Comparison of ENCODE assay signal across 8 cellular contexts in genomic region chr10:133378251-133379096, GRCh38. TPM values are rescaled to one million over a fixed set of nuclear protein-coding genes. Genes with fewer than 3 reads are reported as not detected.
A peak's percentile ranks its signal among the peaks of the same experiment; 100 is the strongest.
DNase-seq lines count a peak whose midpoint lies in the region; ATAC-seq, FAIRE-seq and TF ChIP-seq lines count a peak whose summit lies in the region.

No MANE protein-coding gene starts in this region.

- peak; percentile 35 for ATAC-seq in HG03439 (IDR thresholded peaks at IDR 0.05; ENCODE audit: unreplicated experiment)
- peak; percentile 86 for ATAC-seq in left cardiac atrium
- peak; percentile 78 to 83 (median 82) for ATAC-seq in pancreas

- H3K4me2 ChIP-seq in BLaER1 treated with 17β-estradiol and CSF1 and Interleukin-3, amounts not matched to agents 10 nM and 100 nM: peak overlapping the region; percentile 93 to 100 (median 96)

- H3K36me3 ChIP-seq in BLaER1 treated with 17β-estradiol and CSF1 and Interleukin-3, amounts not matched to agents 10 nM and 100 nM: 0 out of 22 replicates have a peak, but pooled peaks cover 0 to 6% (median 0%) of the 10 kb centered on the region in 11 experiments
- H3K36me3 ChIP-seq in SK-N-MC (ENCODE audit: insufficient read depth, low read length) (no peaks in the 10 kb centered on the region), pancreas (no peaks in the 10 kb centered on the region)

- peaks cover 0 to 9% (median 0%) of the 10 kb centered on the region in 11 experiments; a peak in 3 of 22 replicates for H4K20me1 ChIP-seq in BLaER1 treated with 17β-estradiol and CSF1 and Interleukin-3, amounts not matched to agents 10 nM and 100 nM

- DNase-seq in GM19239 (ENCODE audit: insufficient read length, low spot score) (peak; percentile 64), SK-N-MC (ENCODE audit: low read depth, low spot score) (no peak), left cardiac atrium (peak; percentile 74), pancreas (peak in 5 of 6 donors; percentile 62 to 83 (median 68)), COLO829 (ENCODE audit: low spot score) (no peak)

- H3K27me3 ChIP-seq in BLaER1 treated with 17β-estradiol and CSF1 and Interleukin-3, amounts not matched to agents 10 nM and 100 nM: peaks cover 0 to 7% (median 0%) of the 10 kb centered on the region in 11 experiments; a peak in 1 of 22 replicates
- H3K27me3 ChIP-seq in pancreas: no peaks in the 10 kb centered on the region

- intact Hi-C loops in left cardiac atrium (cut with DNase I) (no loop called here), pancreas (cut with DNase I) (no loop called here)

- no peak for TF ChIP-seq CTCF in pancreas (IDR thresholded peaks at IDR 0.05)

- peak overlapping the region; percentile 64 to 83 (median 76) for H3K9ac ChIP-seq in BLaER1 treated with 17β-estradiol and CSF1 and Interleukin-3, amounts not matched to agents 10 nM and 100 nM
- no peak overlapping the region for H3K9ac ChIP-seq in SK-N-MC (ENCODE audit: insufficient read length)

- peaks cover 38 to 71% (median 55%) of the 10 kb centered on the region in 10 experiments for H3K4me1 ChIP-seq in BLaER1 treated with 17β-estradiol and CSF1 and Interleukin-3, amounts not matched to agents 10 nM and 100 nM
- H3K4me1 ChIP-seq in pancreas: peaks cover 0 to 6% (median 0%) of the 10 kb centered on the region in 3 donors

- peak; percentile 82 for FAIRE-seq in GM19239 (lab: Jason Lieb, UNC)
- no peak for FAIRE-seq in pancreas (lab: Jason Lieb, UNC)

- no peaks in the 10 kb centered on the region for H3K9me3 ChIP-seq in BLaER1 treated with 17β-estradiol and CSF1 and Interleukin-3, amounts not matched to agents 10 nM and 100 nM (replicated peaks in 1 of 11)
- H3K9me3 ChIP-seq in SK-N-MC (ENCODE audit: low read depth, low read length): no peaks in the 10 kb centered on the region
- no peaks in the 10 kb centered on the region for H3K9me3 ChIP-seq in pancreas

- peak overlapping the region in 8 of 11 experiments; percentile 42 to 63 (median 56); a peak in 17 of 22 replicates for H3K27ac ChIP-seq in BLaER1 treated with 17β-estradiol and CSF1 and Interleukin-3, amounts not matched to agents 10 nM and 100 nM
- H3K27ac ChIP-seq in SK-N-MC (no peak overlapping the region), angular gyrus (ENCODE audit: low read depth, low read length) (peak overlapping the region; percentile 89), pancreas (peak overlapping the region; percentile 13 to 70 (median 58))

- peak overlapping the region; percentile 67 to 88 (median 72) for H3K4me3 ChIP-seq in BLaER1 treated with 17β-estradiol and CSF1 and Interleukin-3, amounts not matched to agents 10 nM and 100 nM
- H3K4me3 ChIP-seq in SK-N-MC (peak overlapping the region; percentile 79), pancreas (peak overlapping the region; percentile 29 to 88 (median 86))

- WGBS in pancreas, 2 donors: 0% methylated on average over 77 to 82 of the region's 90 CpGs

RNA-seq across cellular contexts. Expression of gene PAOX, which starts 0.6 kb away (rescaled TPM):
- total RNA-seq in left cardiac atrium: 1 to 10 TPM; 2.9 TPM
- 1 to 10 TPM; 2.8 to 4.9 (median 3.4) TPM for total RNA-seq in pancreas
- 1 to 10 TPM; 6.4 to 9.9 TPM for polyA plus RNA-seq in pancreas

RNA-seq across cellular contexts. Expression of gene ECHS1, which starts 5.3 kb away (rescaled TPM):
- total RNA-seq in left cardiac atrium (100 to 1,000 TPM; 106 to 135 TPM), pancreas (10 to 100 TPM; 32.4 to 47.2 (median 36.1) TPM)
- polyA plus RNA-seq in pancreas: 10 to 100 TPM; 43.0 to 69.2 TPM

RNA-seq across cellular contexts. Expression of gene MTG1, which starts 15.5 kb away (rescaled TPM):
- total RNA-seq in left cardiac atrium (10 to 100 TPM; 18.8 to 23.2 TPM), pancreas (10 to 100 TPM; 17.2 to 28.9 (median 21.3) TPM)
- polyA plus RNA-seq in pancreas: 10 to 100 TPM; 62.2 to 62.9 TPM

RNA-seq across cellular contexts. Expression of gene FUOM, which starts 20.7 kb away (rescaled TPM):
- total RNA-seq in left cardiac atrium (10 to 100 TPM; 16.2 to 19.8 TPM), pancreas (10 to 100 TPM in 2 of 6 donors, 1 to 10 TPM in 4; 6.3 to 19.2 (median 6.7) TPM)
- 10 to 100 TPM; 18.0 to 18.6 TPM for polyA plus RNA-seq in pancreas

RNA-seq across cellular contexts. Expression of gene PRAP1, which starts 31.3 kb away (rescaled TPM):
- total RNA-seq in left cardiac atrium (not detected), pancreas (not detected)
- polyA plus RNA-seq in pancreas: not detected

Comparison
In these comparisons a context has a peak if more than half of its experiments do, and no peak if none do; other contexts are left out.
1. DNase-seq: peak in GM19239 (single experiment), left cardiac atrium (single experiment) and pancreas (5 of 6); none in SK-N-MC (single experiment) and COLO829 (single experiment).
2. ATAC-seq: peak in every context shown above with its lines; median percentile 86 in left cardiac atrium; 82 in pancreas; 35 in HG03439.
3. Peak in every context shown above with its lines, with median percentiles within 50 percentile points of each other: H3K4me3 ChIP-seq.